9 cellular contexts compared by ENCODE assay signal in the genomic region with DNA sequence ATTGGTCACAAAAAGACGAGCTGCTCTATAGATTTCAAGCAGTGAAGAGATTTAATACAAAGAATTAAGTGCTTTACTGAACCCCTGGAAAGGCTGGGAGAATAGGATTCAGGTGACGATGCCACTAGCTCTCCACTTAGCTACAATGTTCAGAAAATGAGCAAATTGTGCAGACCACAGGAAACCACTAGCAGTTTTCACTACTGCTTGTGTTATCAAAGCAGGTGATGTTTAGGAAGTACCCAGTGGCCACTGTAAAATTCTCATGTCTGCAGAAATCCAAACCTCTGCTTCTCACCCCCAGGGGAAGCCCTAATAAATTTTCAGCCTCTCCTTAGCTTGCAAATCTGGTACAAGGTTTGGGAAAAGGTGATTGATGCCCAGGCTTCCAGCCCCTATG.
"Had no signal": no experiment of that assay in that cellular context is flagged by ENCODE, and none has a peak within 500 bp of the region (broad histone marks: within the 10 kb centered on the region; RNA-seq: fewer than 3 reads in every experiment).

No MANE protein-coding gene starts in this region.

- H3K9me3 ChIP-seq: HAP-1 had no signal

- FAIRE-seq: HTR-8/SVneo, K562 had no signal

- H3K36me3 ChIP-seq: HAP-1 had no signal

- H2AFZ ChIP-seq: GM23248 had no signal

- H3K27ac Mint-ChIP-seq: HFFc6 had no signal

- H3K27ac ChIP-seq: GM23248 had no signal

- H3K4me3 Mint-ChIP-seq: HFFc6 had no signal

- ATAC-seq: HCT116, K562 had no signal

- H3K4me1 ChIP-seq: HAP-1 had no signal

- DNase-seq: GM23248, GOT3, H7, HFFc6, IMR-90 had no signal

- H3K4me3 ChIP-seq: GM23248, HAP-1, K562 had no signal

- H3K9ac ChIP-seq: GM23248 had no signal
